ENCODE assay signal across 1 cellular context in the genomic region with DNA sequence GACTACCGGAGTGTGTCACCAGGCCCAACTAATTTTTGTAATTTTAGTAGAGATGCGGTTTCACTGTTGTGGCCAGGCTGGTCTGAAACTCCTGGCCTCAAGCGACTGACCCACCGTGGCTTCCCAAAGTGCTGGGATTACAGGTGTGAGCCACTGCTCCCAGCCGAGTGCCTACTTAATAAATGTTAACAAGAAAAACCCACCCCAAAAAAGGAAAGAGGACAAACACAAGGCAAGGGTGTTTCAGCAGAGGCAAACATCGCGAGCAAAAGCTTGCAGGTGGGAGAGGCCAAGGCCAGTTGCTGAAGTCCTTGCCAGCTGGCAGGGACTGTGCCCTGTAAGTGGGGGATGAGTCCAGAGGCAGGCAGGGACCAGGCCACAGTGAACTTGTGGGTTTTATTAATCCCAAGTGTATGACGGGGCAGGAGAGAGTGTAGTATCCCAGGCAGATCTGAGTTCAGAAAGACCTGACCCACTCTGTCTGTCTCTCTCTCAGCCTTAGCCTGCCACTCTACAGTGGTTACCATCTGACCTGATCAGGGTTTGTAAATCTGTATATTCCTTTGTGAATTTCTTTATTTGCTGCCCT.
TF ChIP-seq lines count a peak whose summit lies in the region.

No MANE protein-coding gene starts in this region.

TF ChIP-seq in WTC11, 78 proteins besides CTCF, POLR2A, EP300 and RAD21 (continued from another document):
- TF ChIP-seq, protein P1, sequence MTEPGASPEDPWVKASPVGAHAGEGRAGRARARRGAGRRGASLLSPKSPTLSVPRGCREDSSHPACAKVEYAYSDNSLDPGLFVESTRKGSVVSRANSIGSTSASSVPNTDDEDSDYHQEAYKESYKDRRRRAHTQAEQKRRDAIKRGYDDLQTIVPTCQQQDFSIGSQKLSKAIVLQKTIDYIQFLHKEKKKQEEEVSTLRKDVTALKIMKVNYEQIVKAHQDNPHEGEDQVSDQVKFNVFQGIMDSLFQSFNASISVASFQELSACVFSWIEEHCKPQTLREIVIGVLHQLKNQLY (CRISPR knock-in tag; IDR thresholded peaks at IDR 0.05): no peak
- TF ChIP-seq MYBL2 (CRISPR knock-in tag; IDR thresholded peaks at IDR 0.05) (no peak), ZNF138 (CRISPR knock-in tag; conservative IDR thresholded peaks at IDR 0.05) (no peak), NR1H2 (CRISPR knock-in tag; IDR thresholded peaks at IDR 0.05) (no peak), ZNF121 (CRISPR knock-in tag; IDR thresholded peaks at IDR 0.05) (no peak)
- TF ChIP-seq, protein P2, sequence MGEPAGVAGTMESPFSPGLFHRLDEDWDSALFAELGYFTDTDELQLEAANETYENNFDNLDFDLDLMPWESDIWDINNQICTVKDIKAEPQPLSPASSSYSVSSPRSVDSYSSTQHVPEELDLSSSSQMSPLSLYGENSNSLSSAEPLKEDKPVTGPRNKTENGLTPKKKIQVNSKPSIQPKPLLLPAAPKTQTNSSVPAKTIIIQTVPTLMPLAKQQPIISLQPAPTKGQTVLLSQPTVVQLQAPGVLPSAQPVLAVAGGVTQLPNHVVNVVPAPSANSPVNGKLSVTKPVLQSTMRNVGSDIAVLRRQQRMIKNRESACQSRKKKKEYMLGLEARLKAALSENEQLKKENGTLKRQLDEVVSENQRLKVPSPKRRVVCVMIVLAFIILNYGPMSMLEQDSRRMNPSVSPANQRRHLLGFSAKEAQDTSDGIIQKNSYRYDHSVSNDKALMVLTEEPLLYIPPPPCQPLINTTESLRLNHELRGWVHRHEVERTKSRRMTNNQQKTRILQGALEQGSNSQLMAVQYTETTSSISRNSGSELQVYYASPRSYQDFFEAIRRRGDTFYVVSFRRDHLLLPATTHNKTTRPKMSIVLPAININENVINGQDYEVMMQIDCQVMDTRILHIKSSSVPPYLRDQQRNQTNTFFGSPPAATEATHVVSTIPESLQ (CRISPR knock-in tag; IDR thresholded peaks at IDR 0.05): no peak
- TF ChIP-seq, protein P3, sequence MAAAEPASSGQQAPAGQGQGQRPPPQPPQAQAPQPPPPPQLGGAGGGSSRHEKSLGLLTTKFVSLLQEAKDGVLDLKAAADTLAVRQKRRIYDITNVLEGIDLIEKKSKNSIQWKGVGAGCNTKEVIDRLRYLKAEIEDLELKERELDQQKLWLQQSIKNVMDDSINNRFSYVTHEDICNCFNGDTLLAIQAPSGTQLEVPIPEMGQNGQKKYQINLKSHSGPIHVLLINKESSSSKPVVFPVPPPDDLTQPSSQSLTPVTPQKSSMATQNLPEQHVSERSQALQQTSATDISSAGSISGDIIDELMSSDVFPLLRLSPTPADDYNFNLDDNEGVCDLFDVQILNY (CRISPR knock-in tag; IDR thresholded peaks at IDR 0.05): no peak
